In genomic region chr2:48415765-48416515, GRCh38 we compare ENCODE assay signal across 8 cellular contexts. TPM values are rescaled to one million over a fixed set of nuclear protein-coding genes. Genes with fewer than 3 reads are reported as not detected.
DNase-seq lines count a peak whose midpoint lies in the region; TF ChIP-seq lines count a peak whose summit lies in the region.
"Had no signal": no experiment of that assay in that cellular context is flagged by ENCODE, and none has a peak within 500 bp of the region (broad histone marks: within the 10 kb centered on the region; RNA-seq: fewer than 3 reads in every experiment).

No MANE protein-coding gene starts in this region.

- H3K9me3 Mint-ChIP-seq in dendritic cell treated with granulocyte-macrophage colony-stimulating factor and Interleukin-4, amounts not matched to agents 40 ng/mL and 50 ng/mL, for 4 days: no peaks in the 10 kb centered on the region
- H3K9me3 Mint-ChIP-seq in neural progenitor cell: no peaks in the 10 kb centered on the region

- peak overlapping the region; percentile 69 for H3K27ac Mint-ChIP-seq in dendritic cell treated with granulocyte-macrophage colony-stimulating factor and Interleukin-4, amounts not matched to agents 40 ng/mL and 50 ng/mL, for 4 days
- H3K27ac Mint-ChIP-seq in neural progenitor cell: peak overlapping the region; percentile 96

- no peaks in the 10 kb centered on the region for H3K36me3 Mint-ChIP-seq in dendritic cell treated with granulocyte-macrophage colony-stimulating factor and Interleukin-4, amounts not matched to agents 40 ng/mL and 50 ng/mL, for 4 days (ENCODE audit: low read depth)
- H3K36me3 Mint-ChIP-seq in neural progenitor cell: no peaks in the 10 kb centered on the region

- in situ Hi-C loops in GM13977 (cut with MboI; ENCODE audit: low pct_unique_long_range_greater_than_20kb, low sequenced_read_pairs, unreplicated experiment): loop anchor here (25.0 kb wide), 1 partner anchor 554 kb away; no protein-coding TSS in a partner anchor

- peak overlapping the region; percentile 32 for H3K4me2 ChIP-seq in neural progenitor cell

- H3K36me3 ChIP-seq in neural progenitor cell: no peaks in the 10 kb centered on the region

- H3K4me3 ChIP-seq in neural progenitor cell: no peak overlapping the region

- H3K79me2 ChIP-seq in neural progenitor cell (ENCODE audit: low read depth): no peaks in the 10 kb centered on the region

- no peaks in the 10 kb centered on the region for H4K20me1 ChIP-seq in neural progenitor cell (ENCODE audit: low read depth)

- no peak overlapping the region for H3K9ac ChIP-seq in neural progenitor cell

- no peak overlapping the region for H3K4me3 Mint-ChIP-seq in dendritic cell treated with granulocyte-macrophage colony-stimulating factor and Interleukin-4, amounts not matched to agents 40 ng/mL and 50 ng/mL, for 4 days
- no peak overlapping the region for H3K4me3 Mint-ChIP-seq in neural progenitor cell

- H3K4me1 Mint-ChIP-seq in dendritic cell treated with granulocyte-macrophage colony-stimulating factor and Interleukin-4, amounts not matched to agents 40 ng/mL and 50 ng/mL, for 4 days (ENCODE audit: low read depth): peaks cover 17% of the 10 kb centered on the region
- H3K4me1 Mint-ChIP-seq in neural progenitor cell: peaks cover 42% of the 10 kb centered on the region

- H3F3A ChIP-seq in neural progenitor cell (ENCODE audit: low read depth): no peaks in the 10 kb centered on the region

- H3K9me3 ChIP-seq in neural progenitor cell (ENCODE audit: low read depth): no peaks in the 10 kb centered on the region

- TF ChIP-seq CTCF in GM13977 (IDR thresholded peaks at IDR 0.05; ENCODE audit: extremely low read depth, insufficient read depth, missing control alignments): no peak
- TF ChIP-seq CTCF in neural progenitor cell (IDR thresholded peaks at IDR 0.05): no peak

- H3K27me3 ChIP-seq in neural progenitor cell: no peaks in the 10 kb centered on the region

- no peaks in the 10 kb centered on the region for H3K27me3 Mint-ChIP-seq in dendritic cell treated with granulocyte-macrophage colony-stimulating factor and Interleukin-4, amounts not matched to agents 40 ng/mL and 50 ng/mL, for 4 days
- H3K27me3 Mint-ChIP-seq in neural progenitor cell (ENCODE audit: insufficient read depth, low read depth): peaks cover 5% of the 10 kb centered on the region

- H3K27ac ChIP-seq in neural progenitor cell: no peak overlapping the region

- intact Hi-C loops in dendritic cell treated with granulocyte-macrophage colony-stimulating factor and Interleukin-4, amounts not matched to agents 40 ng/mL and 50 ng/mL, for 4 days (cut with micrococcal nuclease): no loop called here

- H3K4me1 ChIP-seq in neural progenitor cell: peaks cover 23% of the 10 kb centered on the region

- DNase-seq in GM13977 (ENCODE audit: low spot score) (peak; percentile 52), HuH-7 (ENCODE audit: low spot score) (peak; percentile 21), neural progenitor cell (ENCODE audit: low spot score) (peak; percentile 47), NCI-H774 (lab: John Stamatoyannopoulos, UW) (no peak), retina (no peak)
- no peak for DNase-seq in activated CD8-positive, alpha-beta memory T cell treated with anti-CD3 and anti-CD28 coated beads for 24 hours
- DNase-seq: effector CD8-positive, alpha-beta T cell had no signal

- H2AFZ ChIP-seq in neural progenitor cell (replicated peaks): peak overlapping the region; percentile 83

RNA-seq across cellular contexts. Expression of gene PPP1R21, which starts 24.6 kb away (rescaled TPM):
- total RNA-seq in neural progenitor cell (ENCODE audit: low replicate concordance): 14.1 and 29.1 TPM in 2 replicates

Comparison
In these comparisons a context has a peak if more than half of its experiments do, and no peak if none do; other contexts are left out.
1. DNase-seq: peak in GM13977 (single experiment), HuH-7 (single experiment) and neural progenitor cell (single experiment); none in NCI-H774 (single experiment), activated CD8-positive, alpha-beta memory T cell treated with anti-CD3 and anti-CD28 coated beads for 24 hours (single experiment) and retina (single experiment).